1 cellular context compared by ENCODE assay signal in genomic region chr1:147223740-147224615, GRCh38.
TF ChIP-seq lines count a peak whose summit lies in the region.

No MANE protein-coding gene starts in this region.

TF ChIP-seq in H1, 55 proteins besides CTCF, POLR2A, EP300 and RAD21:
- TF ChIP-seq GABPA (IDR thresholded peaks at IDR 0.05; ENCODE audit: borderline replicate concordance, insufficient read depth, low read length) (no peak), ZNF274 (IDR thresholded peaks at IDR 0.05; ENCODE audit: borderline replicate concordance, extremely low read depth, low read length) (no peak), SIN3A (conservative IDR thresholded peaks at IDR 0.05 in 1 of 2, IDR thresholded peaks at IDR 0.05 in 1 of 2; ENCODE audit: low read depth in 1 of 2, low read length in 2 of 2) (no peak), TCF12 (IDR thresholded peaks at IDR 0.05; ENCODE audit: low read depth, low read length) (no peak), PHF8 (conservative IDR thresholded peaks at IDR 0.05; ENCODE audit: low read depth, low read length) (no peak), ATF2 (IDR thresholded peaks at IDR 0.05; ENCODE audit: low read length) (no peak), TEAD4 (IDR thresholded peaks at IDR 0.05; ENCODE audit: low read depth, low read length) (no peak), SAP30 (IDR thresholded peaks at IDR 0.05; ENCODE audit: insufficient read depth, insufficient replicate concordance, low read length) (no peak), YY1 (IDR thresholded peaks at IDR 0.05; ENCODE audit: low read depth, low read length) (no peak), TAF1 (IDR thresholded peaks at IDR 0.05; ENCODE audit: low read depth, low read length) (no peak), CTBP2 (IDR thresholded peaks at IDR 0.05; ENCODE audit: borderline replicate concordance, insufficient read depth, insufficient read length, low read length) (no peak), MAFK (IDR thresholded peaks at IDR 0.05; ENCODE audit: low read depth, low read length) (no peak), TBP (IDR thresholded peaks at IDR 0.05; ENCODE audit: low read depth, low read length) (no peak), SIX5 (IDR thresholded peaks at IDR 0.05; ENCODE audit: low read depth, low read length) (no peak), BRCA1 (IDR thresholded peaks at IDR 0.05; ENCODE audit: low read depth, low read length) (no peak)
